Comparison of ENCODE assay signal across 17 cellular contexts in the genomic region with DNA sequence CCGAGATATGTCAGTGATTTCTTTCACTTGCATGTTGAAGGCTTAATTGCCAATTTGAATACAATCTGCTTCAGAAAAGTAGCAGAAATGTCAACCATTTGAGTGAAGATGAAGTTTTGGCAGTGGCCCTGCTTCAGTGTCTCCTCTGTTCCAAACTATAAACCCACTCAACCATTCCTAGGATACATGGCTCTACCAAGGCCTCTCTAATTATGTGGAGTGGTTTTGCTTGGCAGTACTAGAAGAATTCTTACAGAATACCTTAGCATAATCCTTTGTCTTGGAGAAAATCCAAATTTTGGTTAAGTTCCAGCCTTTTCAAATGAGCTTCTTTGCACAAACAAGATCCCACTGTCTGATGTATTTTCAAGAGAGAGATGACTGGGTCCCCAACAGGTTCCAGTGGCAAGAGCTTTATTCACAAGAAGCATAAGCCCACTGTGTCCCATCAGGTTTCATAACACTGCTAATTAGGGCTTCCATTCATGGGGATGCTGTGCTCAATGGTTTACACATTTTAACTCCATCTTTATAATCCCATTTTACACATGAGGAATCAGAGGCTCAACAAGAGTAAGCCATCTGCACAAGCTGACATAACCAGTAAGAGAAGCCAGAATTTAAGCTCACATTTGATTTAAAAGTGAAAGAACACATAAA.
DNase-seq lines count a peak whose midpoint lies in the region; ATAC-seq and TF ChIP-seq lines count a peak whose summit lies in the region.
"Had no signal": no experiment of that assay in that cellular context is flagged by ENCODE, and none has a peak within 500 bp of the region (broad histone marks: within the 10 kb centered on the region; RNA-seq: fewer than 3 reads in every experiment).

No MANE protein-coding gene starts in this region.

- TF ChIP-seq CTCF in astrocyte of the cerebellum (IDR thresholded peaks at IDR 0.05; ENCODE audit: low read depth, low read length, missing control alignments) (no peak), thyroid gland (IDR thresholded peaks at IDR 0.05) (no peak), GM20000 (IDR thresholded peaks at IDR 0.05; ENCODE audit: extremely low read depth, missing control alignments) (no peak)

- TF ChIP-seq POLR2A in thyroid gland (IDR thresholded peaks at IDR 0.05) = no peak

- 27 to 55% methylated on average over 1 of the region's 1 CpG for WGBS in thyroid gland, 2 donors

- DNase-seq in NCI-H2196 (lab: John Stamatoyannopoulos, UW; ENCODE audit: unreplicated experiment) (peak; percentile 15), NCI-H2196 treated with DMSO at 0.1 percent for 48 hours (lab: John Stamatoyannopoulos, UW; ENCODE audit: unreplicated experiment) (no peak), astrocyte of the cerebellum (ENCODE audit: low read depth) (peak; percentile 57), iris pigment epithelial cell (ENCODE audit: low read depth) (peak; percentile 10), thyroid gland (peak; percentile 25 to 44), sciatic nerve (ENCODE audit: low spot score) (no peak), GM20000 (ENCODE audit: low spot score) (no peak)
- DNase-seq: AML-193; Caco-2; CD8-positive, alpha-beta memory T cell; DND-41; GF-D8; HCEC 1CT; HFFc6 had no signal

- no peaks in the 10 kb centered on the region for H3K36me3 ChIP-seq in thyroid gland
- H3K36me3 ChIP-seq: BLaER1 had no signal

- H3K27me3 ChIP-seq in thyroid gland = no peaks in the 10 kb centered on the region
- H3K27me3 ChIP-seq: BLaER1 had no signal

- intact Hi-C loops in thyroid gland (cut with DNase I) = no loop called here
- intact Hi-C loops in sciatic nerve (cut with DNase I) = no loop called here

- H3K4me3 ChIP-seq in astrocyte of the cerebellum (ENCODE audit: low read depth, low read length) (no peak overlapping the region), thyroid gland (replicated peaks in 1 of 3) (no peak overlapping the region)
- H3K4me3 ChIP-seq: BLaER1 had no signal

- in situ Hi-C loops in astrocyte of the cerebellum (cut with HindIII; ENCODE audit: low sequenced_read_pairs) = no loop called here

- no peaks in the 10 kb centered on the region for H3K4me1 ChIP-seq in thyroid gland
- H3K4me1 ChIP-seq: BLaER1, Caco-2 had no signal

- H3K9me3 ChIP-seq in thyroid gland = no peaks in the 10 kb centered on the region
- H3K9me3 ChIP-seq: BLaER1, Caco-2 had no signal

- no peak overlapping the region for H3K27ac ChIP-seq in thyroid gland
- H3K27ac ChIP-seq: 22Rv1, BLaER1 had no signal

- ATAC-seq in sciatic nerve = no peak
- ATAC-seq in HG02798 (IDR thresholded peaks at IDR 0.05; ENCODE audit: poor library complexity, unreplicated experiment) = no peak

Comparison
In these comparisons a context has a peak if more than half of its experiments do, and no peak if none do; other contexts are left out.
1. DNase-seq: peak in NCI-H2196 (single experiment), astrocyte of the cerebellum (single experiment), iris pigment epithelial cell (single experiment) and thyroid gland (2 of 2); none in NCI-H2196 treated with DMSO at 0.1 percent for 48 hours (single experiment), sciatic nerve (single experiment) and GM20000 (single experiment).